Comparison of ENCODE assay signal across 8 cellular contexts in the genomic region with DNA sequence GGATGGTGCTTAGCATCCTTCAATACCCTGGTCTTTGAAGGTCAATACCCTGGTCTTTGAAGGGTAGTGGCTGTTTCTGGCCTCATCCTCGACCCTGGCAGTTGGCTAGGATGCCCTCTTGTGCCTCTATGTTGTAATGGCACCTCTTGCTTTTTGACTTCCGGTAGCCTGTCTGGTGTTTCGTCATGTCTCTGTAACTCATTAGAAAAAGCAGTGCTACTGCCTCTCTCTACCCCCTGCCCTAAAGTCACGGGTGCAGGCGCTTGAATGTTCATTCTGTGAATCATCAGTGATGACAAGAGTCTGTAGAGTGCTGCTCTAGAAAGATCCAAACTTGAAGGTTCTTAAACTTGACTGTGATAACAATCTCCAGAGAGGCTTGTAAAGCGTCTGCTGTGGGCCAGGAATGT. TPM values are rescaled to one million over a fixed set of nuclear protein-coding genes. Genes with fewer than 3 reads are reported as not detected.
DNase-seq lines count a peak whose midpoint lies in the region; ATAC-seq and TF ChIP-seq lines count a peak whose summit lies in the region.

No MANE protein-coding gene starts in this region.

- intact Hi-C loops in cardiac septum (cut with DNase I): no loop called here

- no peaks in the 10 kb centered on the region for H3K36me3 ChIP-seq in cardiac muscle cell

- H3K4me3 ChIP-seq in cardiac muscle cell: no peak overlapping the region

- no peaks in the 10 kb centered on the region for H3K27me3 ChIP-seq in cardiac muscle cell

- H3K9me3 ChIP-seq in cardiac muscle cell (ENCODE audit: low read depth): no peaks in the 10 kb centered on the region

- H3K27ac ChIP-seq in cardiac muscle cell: no peak overlapping the region

- DNase-seq in cardiac muscle cell (ENCODE audit: low read depth in 1 of 2, low spot score in 1 of 2) (peak; percentile 61 to 72), cardiac septum (ENCODE audit: low spot score) (no peak), HK-2 (ENCODE audit: unreplicated experiment) (peak; percentile 71), SW480 (ENCODE audit: low spot score) (peak; percentile 41), erythroblast (lab: John Stamatoyannopoulos, UW) (peak; percentile 65 to 78), renal cortical epithelial cell (ENCODE audit: low read depth) (peak; percentile 64), amniotic stem cell (lab: John Stamatoyannopoulos, UW) (no peak)

- peak; percentile 46 for TF ChIP-seq CTCF in cardiac muscle cell (IDR thresholded peaks at IDR 0.05; ENCODE audit: low read depth, low read length)

- TF ChIP-seq POLR2A in erythroblast (IDR thresholded peaks at IDR 0.05; ENCODE audit: low read length): no peak

- H3K4me1 ChIP-seq in cardiac muscle cell (ENCODE audit: low read depth): peaks cover 4% of the 10 kb centered on the region

- no peak for ATAC-seq in GM19035 (IDR thresholded peaks at IDR 0.05; ENCODE audit: unreplicated experiment)

RNA-seq across cellular contexts. Expression of gene RSPO4, which starts 28.3 kb away (rescaled TPM):
- 2.1 and 8.1 TPM in 2 replicates for total RNA-seq in cardiac muscle cell
- polyA plus RNA-seq in cardiac muscle cell: 7.6 and 8.4 TPM in 2 replicates
- not detected for total RNA-seq in cardiac septum
- total RNA-seq in renal cortical epithelial cell: 0.05 TPM in 1 of 2 replicates, not detected in the other

RNA-seq across cellular contexts. Expression of gene ANGPT4, which starts 57.7 kb away (rescaled TPM):
- total RNA-seq in cardiac muscle cell (0.21 and 0.80 TPM in 2 replicates), cardiac septum (not detected), renal cortical epithelial cell (not detected in 2 replicates)
- 0.15 TPM in 1 of 2 replicates, not detected in the other for polyA plus RNA-seq in cardiac muscle cell

Comparison
In these comparisons a context has a peak if more than half of its experiments do, and no peak if none do; other contexts are left out.
1. DNase-seq: peak in cardiac muscle cell (2 of 2), HK-2 (single experiment), SW480 (single experiment), erythroblast (2 of 2) and renal cortical epithelial cell (single experiment); none in cardiac septum (single experiment) and amniotic stem cell (single experiment).